14 cellular contexts compared by ENCODE assay signal in the genomic region with DNA sequence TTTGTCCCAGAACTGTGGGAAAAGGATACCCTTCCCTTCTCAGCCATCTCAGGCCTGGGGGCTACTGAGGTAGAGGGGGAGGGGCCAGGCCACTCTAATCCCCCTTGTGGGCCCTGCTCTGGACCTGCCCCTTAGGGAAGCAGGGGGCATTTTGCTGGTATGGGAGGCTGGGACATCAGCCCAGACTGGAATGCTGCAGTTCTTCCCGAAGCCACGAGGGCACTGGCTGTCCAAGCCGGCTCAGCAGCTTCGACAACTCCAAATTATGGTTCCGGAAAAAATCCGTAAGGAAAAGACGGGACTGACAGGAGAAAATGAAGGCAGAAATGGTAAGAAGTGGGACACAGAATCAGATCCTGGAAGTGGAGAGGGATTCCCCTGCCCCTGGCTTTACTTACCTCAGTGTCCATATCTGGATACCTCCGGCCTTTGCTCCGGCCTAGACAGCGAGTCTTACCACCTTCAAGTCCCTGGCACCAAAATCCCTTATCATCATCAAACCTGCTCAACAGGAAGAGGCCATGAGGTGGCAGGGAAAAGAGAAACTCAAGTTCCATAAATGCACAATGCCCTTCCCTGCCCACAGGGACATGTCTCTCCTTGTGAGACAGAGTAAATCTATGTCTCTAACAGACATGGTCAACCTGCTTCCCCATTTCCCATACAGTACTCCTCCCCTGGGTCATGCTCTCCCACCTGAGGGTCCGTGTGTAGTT. TPM values are rescaled to one million over a fixed set of nuclear protein-coding genes. Genes with fewer than 3 reads are reported as not detected.
DNase-seq lines count a peak whose midpoint lies in the region; ATAC-seq and TF ChIP-seq lines count a peak whose summit lies in the region.
"Had no signal": no experiment of that assay in that cellular context is flagged by ENCODE, and none has a peak within 500 bp of the region (broad histone marks: within the 10 kb centered on the region; RNA-seq: fewer than 3 reads in every experiment).

No MANE protein-coding gene starts in this region.

- CTCF ChIA-PET in activated CD4-positive, alpha-beta T cell treated with anti-CD3 and anti-CD28 coated beads for 36 hours (lab: Charles Lee): no interaction called here
- CTCF ChIA-PET in WTC11 (lab: Charles Lee): no interaction called here

- H3K4me3 Mint-ChIP-seq in activated CD4-positive, alpha-beta T cell treated with anti-CD3 and anti-CD28 coated beads for 36 hours: no peak overlapping the region
- no peak overlapping the region for H3K4me3 Mint-ChIP-seq in WTC11
- H3K4me3 Mint-ChIP-seq in stimulated activated effector memory CD8-positive, alpha-beta T cell treated with anti-CD3 and anti-CD28 coated beads, Interleukin-12 subunit alpha, Interleukin-12 subunit beta, amount 100 ng/mL, for 72 hours: no peak overlapping the region
- H3K4me3 Mint-ChIP-seq: effector memory CD8-positive, alpha-beta T cell had no signal

- WGBS in neuronal stem cell (ENCODE audit: extremely low coverage in 2 of 2, insufficient read length in 2 of 2, insufficient replicate concordance in 1 of 2), 2 donors: no CpG with 5 or more reads among the region's 11 CpGs

- no peak overlapping the region for H2BK12ac ChIP-seq in neuronal stem cell (ENCODE audit: low read length)

- peaks cover 56 to 95% of the 10 kb centered on the region in 2 donors for H3K36me3 ChIP-seq in neuronal stem cell (replicated peaks in 1 of 2; ENCODE audit: control insufficient read depth in 2 of 2, insufficient read depth in 2 of 2, low read length in 2 of 2)

- POLR2A ChIA-PET in activated CD4-positive, alpha-beta T cell treated with anti-CD3 and anti-CD28 coated beads for 36 hours (lab: Charles Lee): no interaction called here
- POLR2A ChIA-PET in WTC11 (lab: Charles Lee): no interaction called here

- H3K79me1 ChIP-seq in neuronal stem cell (ENCODE audit: low read depth, low read length): no peaks in the 10 kb centered on the region

- no peaks in the 10 kb centered on the region for H3K9me3 ChIP-seq in neuronal stem cell (replicated peaks in 1 of 2; ENCODE audit: control insufficient read depth in 2 of 2, insufficient read depth in 1 of 2, low read depth in 1 of 2, low read length in 2 of 2)

- intact Hi-C loops in activated CD4-positive, alpha-beta T cell treated with anti-CD3 and anti-CD28 coated beads for 36 hours (cut with DNase I, micrococcal nuclease): no loop called here

- no peaks in the 10 kb centered on the region for H3K9me3 Mint-ChIP-seq in activated CD4-positive, alpha-beta T cell treated with anti-CD3 and anti-CD28 coated beads for 36 hours (ENCODE audit: low read depth)
- H3K9me3 Mint-ChIP-seq in WTC11: no peaks in the 10 kb centered on the region
- no peaks in the 10 kb centered on the region for H3K9me3 Mint-ChIP-seq in stimulated activated effector memory CD8-positive, alpha-beta T cell treated with anti-CD3 and anti-CD28 coated beads, Interleukin-12 subunit alpha, Interleukin-12 subunit beta, amount 100 ng/mL, for 72 hours
- H3K9me3 Mint-ChIP-seq: effector memory CD8-positive, alpha-beta T cell had no signal

- no peak overlapping the region for H2BK120ac ChIP-seq in neuronal stem cell (ENCODE audit: low read depth, low read length)

- H3K18ac ChIP-seq in neuronal stem cell (ENCODE audit: low read length): no peak overlapping the region

- H3K36me3 Mint-ChIP-seq in activated CD4-positive, alpha-beta T cell treated with anti-CD3 and anti-CD28 coated beads for 36 hours (ENCODE audit: low read depth): peaks cover 52% of the 10 kb centered on the region
- H3K36me3 Mint-ChIP-seq in WTC11: peaks cover 53% of the 10 kb centered on the region
- H3K36me3 Mint-ChIP-seq in stimulated activated effector memory CD8-positive, alpha-beta T cell treated with anti-CD3 and anti-CD28 coated beads, Interleukin-12 subunit alpha, Interleukin-12 subunit beta, amount 100 ng/mL, for 72 hours: peaks cover 99% of the 10 kb centered on the region

- H3K9ac ChIP-seq in neuronal stem cell (ENCODE audit: low read depth, low read length, poor library complexity): no peak overlapping the region

- no peak overlapping the region for H4K8ac ChIP-seq in neuronal stem cell (ENCODE audit: low read depth, low read length)

- ATAC-seq in activated CD4-positive, alpha-beta T cell treated with anti-CD3 and anti-CD28 coated beads for 36 hours: no peak
- ATAC-seq in WTC11 (peak; percentile 43), esophagus mucosa (peak; percentile 59)
- no peak for ATAC-seq in stimulated activated effector memory CD8-positive, alpha-beta T cell treated with anti-CD3 and anti-CD28 coated beads, Interleukin-12 subunit alpha, Interleukin-12 subunit beta, amount 100 ng/mL, for 72 hours
- ATAC-seq: effector memory CD8-positive, alpha-beta T cell had no signal

- H2BK5ac ChIP-seq in neuronal stem cell (ENCODE audit: low read length): no peak overlapping the region

- no peak overlapping the region for H3K4ac ChIP-seq in neuronal stem cell (ENCODE audit: low read length)

- TF ChIP-seq CTCF in WTC11 (IDR thresholded peaks at IDR 0.05): no peak

- H4K91ac ChIP-seq in neuronal stem cell (ENCODE audit: low read depth, low read length, poor library complexity): no peak overlapping the region

- H3K4me2 ChIP-seq in neuronal stem cell (ENCODE audit: insufficient read depth, low read length, poor library complexity, severe bottlenecking): no peak overlapping the region
- H3K4me2 ChIP-seq: smooth muscle cell had no signal

- peaks cover 29% of the 10 kb centered on the region for H3K4me1 Mint-ChIP-seq in activated CD4-positive, alpha-beta T cell treated with anti-CD3 and anti-CD28 coated beads for 36 hours
- no peaks in the 10 kb centered on the region for H3K4me1 Mint-ChIP-seq in WTC11
- H3K4me1 Mint-ChIP-seq in stimulated activated effector memory CD8-positive, alpha-beta T cell treated with anti-CD3 and anti-CD28 coated beads, Interleukin-12 subunit alpha, Interleukin-12 subunit beta, amount 100 ng/mL, for 72 hours: peaks cover 31% of the 10 kb centered on the region

- H3K23ac ChIP-seq in neuronal stem cell (ENCODE audit: low read depth, low read length, poor library complexity): no peak overlapping the region

- H2AK5ac ChIP-seq in neuronal stem cell (ENCODE audit: low read depth, low read length): no peak overlapping the region

- no peak overlapping the region for H2AFZ ChIP-seq in neuronal stem cell (ENCODE audit: low read length)

- H3K27me3 ChIP-seq in neuronal stem cell (ENCODE audit: control insufficient read depth in 3 of 3, insufficient read depth in 3 of 3, low read depth in 1 of 3, low read length in 3 of 3): no peaks in the 10 kb centered on the region

- no peak overlapping the region for H2BK15ac ChIP-seq in neuronal stem cell (ENCODE audit: low read length)

- H3K27ac ChIP-seq in neuronal stem cell (replicated peaks; ENCODE audit: low read length): no peak overlapping the region

- H3K27me3 Mint-ChIP-seq in activated CD4-positive, alpha-beta T cell treated with anti-CD3 and anti-CD28 coated beads for 36 hours: no peaks in the 10 kb centered on the region
- H3K27me3 Mint-ChIP-seq in WTC11 (ENCODE audit: low read depth): no peaks in the 10 kb centered on the region
- H3K27me3 Mint-ChIP-seq: effector memory CD8-positive, alpha-beta T cell had no signal

- H3K4me1 ChIP-seq in neuronal stem cell (ENCODE audit: control insufficient read depth in 2 of 2, insufficient read depth in 1 of 2, low read depth in 1 of 2, low read length in 2 of 2): no peaks in the 10 kb centered on the region

- no peak overlapping the region for H3K14ac ChIP-seq in neuronal stem cell (ENCODE audit: low read length)

- H3K27ac Mint-ChIP-seq in activated CD4-positive, alpha-beta T cell treated with anti-CD3 and anti-CD28 coated beads for 36 hours: peak overlapping the region; percentile 67
- no peak overlapping the region for H3K27ac Mint-ChIP-seq in WTC11
- peak overlapping the region; percentile 93 for H3K27ac Mint-ChIP-seq in stimulated activated effector memory CD8-positive, alpha-beta T cell treated with anti-CD3 and anti-CD28 coated beads, Interleukin-12 subunit alpha, Interleukin-12 subunit beta, amount 100 ng/mL, for 72 hours

- DNase-seq in activated CD4-positive, alpha-beta T cell treated with anti-CD3 and anti-CD28 coated beads for 36 hours: no peak
- DNase-seq in activated CD4-positive, alpha-beta T cell treated with anti-CD3 and anti-CD28 coated beads for 1 hour: no peak
- DNase-seq in WTC11 (ENCODE audit: low spot score): no peak
- no peak for DNase-seq in stimulated activated effector memory CD8-positive, alpha-beta T cell treated with anti-CD3 and anti-CD28 coated beads, Interleukin-12 subunit alpha, Interleukin-12 subunit beta, amount 100 ng/mL, for 72 hours (ENCODE audit: low spot score in 2 of 2)
- no peak for DNase-seq in middle frontal gyrus (ENCODE audit: extremely low spot score, low spot score)
- DNase-seq in neuronal stem cell (ENCODE audit: low spot score): no peak
- no peak for DNase-seq in activated CD8-positive, alpha-beta memory T cell treated with anti-CD3 and anti-CD28 coated beads, Interleukin-2, amount 50 U/mL, for 4 hours
- DNase-seq: activated CD4-positive, CD25-positive, alpha-beta regulatory T cell; activated T-cell treated with anti-CD3 and anti-CD28 coated beads, Interleukin-2, amount 50 U/mL, for 1 hour; effector memory CD8-positive, alpha-beta T cell; kidney glomerular epithelial cell; MV-4-11 had no signal

- H3K4me3 ChIP-seq in neuronal stem cell (ENCODE audit: low read length in 2 of 2): no peak overlapping the region
- H3K4me3 ChIP-seq: smooth muscle cell had no signal

TF ChIP-seq in WTC11, 78 proteins besides CTCF, POLR2A, EP300 and RAD21:
- no peak for TF ChIP-seq ZNF138 (CRISPR knock-in tag; conservative IDR thresholded peaks at IDR 0.05)
- TF ChIP-seq MYBL2 (CRISPR knock-in tag; IDR thresholded peaks at IDR 0.05): no peak

RNA-seq across cellular contexts. Expression of a gene that starts 9.0 kb away (rescaled TPM):
- total RNA-seq in activated CD4-positive, alpha-beta T cell treated with anti-CD3 and anti-CD28 coated beads for 36 hours: 10 to 100 TPM; 54.7 to 65.0 TPM
- total RNA-seq in WTC11 (2021) (26.3 to 32.3 TPM (median 31.1 TPM) in 3 replicates), esophagus mucosa (15.9 TPM)
- 14.3 TPM for polyA plus RNA-seq in neuronal stem cell (2013, experiment 1 of 2)
- 14.9 TPM for polyA plus RNA-seq in neuronal stem cell (2013, experiment 2 of 2)

RNA-seq across cellular contexts. Expression of a gene that starts 17.0 kb away (rescaled TPM):
- total RNA-seq in activated CD4-positive, alpha-beta T cell treated with anti-CD3 and anti-CD28 coated beads for 36 hours: 10 to 100 TPM; 40.1 to 67.3 TPM
- total RNA-seq in WTC11 (2021): 50.5 to 59.1 TPM (median 53.2 TPM) in 3 replicates
- 71.7 TPM for total RNA-seq in esophagus mucosa
- polyA plus RNA-seq in neuronal stem cell (2013, experiment 1 of 2): 39.1 TPM
- polyA plus RNA-seq in neuronal stem cell (2013, experiment 2 of 2): 45.8 TPM

RNA-seq across cellular contexts. Expression of a gene that starts 20.6 kb away (rescaled TPM):
- 10 to 100 TPM; 12.7 to 37.1 TPM for total RNA-seq in activated CD4-positive, alpha-beta T cell treated with anti-CD3 and anti-CD28 coated beads for 36 hours
- total RNA-seq in WTC11 (2021): 45.9 to 47.9 TPM (median 45.9 TPM) in 3 replicates
- total RNA-seq in esophagus mucosa: 23.5 TPM
- polyA plus RNA-seq in neuronal stem cell (2013, experiment 1 of 2): 123 TPM
- 123 TPM for polyA plus RNA-seq in neuronal stem cell (2013, experiment 2 of 2)

RNA-seq across cellular contexts. Expression of a gene that starts 58.3 kb away (rescaled TPM):
- 10 to 100 TPM; 84.6 to 88.2 TPM for total RNA-seq in activated CD4-positive, alpha-beta T cell treated with anti-CD3 and anti-CD28 coated beads for 36 hours
- 64.2 to 74.2 TPM (median 64.5 TPM) in 3 replicates for total RNA-seq in WTC11 (2021)
- 53.1 TPM for total RNA-seq in esophagus mucosa
- 32.8 TPM for polyA plus RNA-seq in neuronal stem cell (2013, experiment 1 of 2)
- 33.4 TPM for polyA plus RNA-seq in neuronal stem cell (2013, experiment 2 of 2)

Comparison
In these comparisons a context has a peak if more than half of its experiments do, and no peak if none do; other contexts are left out.
1. ATAC-seq: peak in WTC11 (single experiment) and esophagus mucosa (single experiment); none in activated CD4-positive, alpha-beta T cell treated with anti-CD3 and anti-CD28 coated beads for 36 hours (single experiment) and stimulated activated effector memory CD8-positive, alpha-beta T cell treated with anti-CD3 and anti-CD28 coated beads, Interleukin-12 subunit alpha, Interleukin-12 subunit beta, amount 100 ng/mL, for 72 hours (single experiment).